Comparison of ENCODE assay signal across 18 cellular contexts in the genomic region with DNA sequence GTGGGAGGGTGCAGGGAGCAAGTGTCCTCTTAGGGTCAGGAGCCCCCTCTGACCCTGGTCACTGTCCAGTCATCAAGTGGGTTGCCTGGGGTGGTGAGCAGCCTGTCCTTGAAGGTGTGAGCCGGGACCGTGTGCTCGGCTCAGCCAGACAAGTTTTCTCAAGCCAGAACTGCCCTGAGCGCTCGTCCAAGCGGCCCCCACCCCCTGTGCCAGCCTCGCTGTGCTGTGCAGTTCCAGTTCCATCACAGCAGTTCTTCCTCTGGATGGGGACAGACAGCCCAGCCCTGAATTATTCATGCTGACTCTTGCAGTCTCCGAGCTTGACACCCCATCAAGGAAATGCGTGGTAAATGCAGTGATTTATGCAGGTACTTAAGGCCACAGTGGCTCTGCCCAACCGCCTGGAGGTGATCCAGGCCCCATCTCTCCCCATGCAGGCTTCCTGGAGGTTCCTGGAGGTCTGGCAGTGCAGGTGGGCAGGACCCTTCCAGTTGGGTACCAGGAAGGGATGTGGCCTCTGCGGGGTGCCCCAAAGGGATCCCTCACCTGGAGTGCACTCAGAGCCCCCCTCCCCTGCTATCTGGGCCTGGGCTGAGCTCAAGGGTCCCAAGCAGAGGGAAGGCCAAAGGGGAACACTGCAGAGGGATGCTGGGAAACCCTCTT. TPM values are rescaled to one million over a fixed set of nuclear protein-coding genes. Genes with fewer than 3 reads are reported as not detected.
A peak's percentile ranks its signal among the peaks of the same experiment; 100 is the strongest.
DNase-seq lines count a peak whose midpoint lies in the region; ATAC-seq and TF ChIP-seq lines count a peak whose summit lies in the region.
"Had no signal": no experiment of that assay in that cellular context is flagged by ENCODE, and none has a peak within 500 bp of the region (broad histone marks: within the 10 kb centered on the region; RNA-seq: fewer than 3 reads in every experiment).

No MANE protein-coding gene starts in this region.

- intact Hi-C loops in natural killer cell (cut with micrococcal nuclease), result no loop called here

- H3K27me3 Mint-ChIP-seq in chondrocyte (ENCODE audit: low read depth) (peaks cover 13% of the 10 kb centered on the region), natural killer cell (ENCODE audit: low read depth in 2 of 2) (peaks cover 0 to 10% of the 10 kb centered on the region in 2 donors)

- H3K27ac Mint-ChIP-seq in chondrocyte (ENCODE audit: unreplicated experiment), result no peak overlapping the region
- H3K27ac Mint-ChIP-seq in natural killer cell, result no peak overlapping the region

- H3K9me3 Mint-ChIP-seq in chondrocyte (ENCODE audit: low read depth), result no peaks in the 10 kb centered on the region
- H3K9me3 Mint-ChIP-seq in natural killer cell, result no peaks in the 10 kb centered on the region

- TF ChIP-seq CTCF in chondrocyte (IDR thresholded peaks at IDR 0.05) (no peak), natural killer cell (IDR thresholded peaks at IDR 0.05) (no peak)

- H3K4me1 Mint-ChIP-seq in chondrocyte (ENCODE audit: low read depth) (peaks cover 6% of the 10 kb centered on the region), natural killer cell (peaks cover 0 to 6% of the 10 kb centered on the region in 2 donors)

- ATAC-seq in natural killer cell (no peak), HG02763 (IDR thresholded peaks at IDR 0.05; ENCODE audit: unreplicated experiment) (no peak), HG03469 (IDR thresholded peaks at IDR 0.05; ENCODE audit: unreplicated experiment) (no peak)
- ATAC-seq: left lung had no signal

- DNase-seq in 8988T (peak; percentile 17), Daoy (ENCODE audit: low read depth) (peak; percentile 27), chondrocyte (ENCODE audit: low spot score) (peak; percentile 69), natural killer cell (peak; percentile 12), NCI-H187 treated with DMSO at 0.1 percent for 48 hours (lab: John Stamatoyannopoulos, UW) (no peak)
- DNase-seq: GM23248; NCI-H1092 treated with DMSO at 0.1 percent for 48 hours; NCI-H774; stimulated activated CD4-positive, alpha-beta T cell treated with anti-CD3 and anti-CD28 coated beads, Interleukin-4, amount 100 ng/mL, for 4 hours had no signal

- no peak overlapping the region for H3K4me3 Mint-ChIP-seq in chondrocyte (ENCODE audit: unreplicated experiment)
- H3K4me3 Mint-ChIP-seq in natural killer cell, result no peak overlapping the region

- no peaks in the 10 kb centered on the region for H3K36me3 Mint-ChIP-seq in chondrocyte (ENCODE audit: low read depth)
- no peaks in the 10 kb centered on the region for H3K36me3 Mint-ChIP-seq in natural killer cell

RNA-seq across cellular contexts. Expression of gene HMX1, which starts 44.7 kb away (rescaled TPM):
- total RNA-seq in Daoy (2014; rRNA removed; shearing (Covaris generic)), result 2.7 and 5.0 TPM in 2 replicates
- total RNA-seq in chondrocyte (3.7 TPM in 1 of 3 replicates, not detected in the others), natural killer cell (not detected)
- total RNA-seq: aorta, fibroblast of villous mesenchyme, GM23248, left lung, omental fat pad, Peyer's patch, skeletal muscle tissue, suprapubic skin had no signal
